ENCODE assay signal across 19 cellular contexts in genomic region chr20:62696431-62696957, GRCh38.
DNase-seq lines count a peak whose midpoint lies in the region; ATAC-seq lines count a peak whose summit lies in the region.
"Had no signal": no experiment of that assay in that cellular context is flagged by ENCODE, and none has a peak within 500 bp of the region (broad histone marks: within the 10 kb centered on the region; RNA-seq: fewer than 3 reads in every experiment).

No MANE protein-coding gene starts in this region.

- DNase-seq in NCI-H748 (lab: John Stamatoyannopoulos, UW; ENCODE audit: unreplicated experiment) (peak; percentile 58), NCI-H748 treated with DMSO at 0.1 percent for 48 hours (lab: John Stamatoyannopoulos, UW) (no peak), DMS79 (lab: John Stamatoyannopoulos, UW) (peak; percentile 76), NCI-H345 (lab: John Stamatoyannopoulos, UW) (peak; percentile 31), left kidney (ENCODE audit: low read depth, low spot score) (peak; percentile 84), activated T-cell treated with anti-CD3 and anti-CD28 coated beads for 4 hours (no peak), NCI-H1048 (lab: John Stamatoyannopoulos, UW) (no peak)
- DNase-seq: COR-L47, EL, GOT3, KG1, NCI-H1092, NCI-H2029, NCI-H2227 treated with DMSO at 0.1 percent for 48 hours, NCI-H774, Peyer's patch had no signal

- no peak for ATAC-seq in GM18909 (IDR thresholded peaks at IDR 0.05; ENCODE audit: poor library complexity, unreplicated experiment)
- ATAC-seq: A549, Right ventricle myocardium inferior had no signal

Comparison
In these comparisons a context has a peak if more than half of its experiments do, and no peak if none do; other contexts are left out.
1. DNase-seq: peak in NCI-H748 (single experiment), DMS79 (single experiment), NCI-H345 (single experiment) and left kidney (single experiment); none in NCI-H748 treated with DMSO at 0.1 percent for 48 hours (single experiment), activated T-cell treated with anti-CD3 and anti-CD28 coated beads for 4 hours (single experiment) and NCI-H1048 (single experiment).